ENCODE assay signal across 8 cellular contexts in genomic region chr1:9294910-9295636, GRCh38. TPM values are rescaled to one million over a fixed set of nuclear protein-coding genes. Genes with fewer than 3 reads are reported as not detected.
DNase-seq lines count a peak whose midpoint lies in the region; ATAC-seq and TF ChIP-seq lines count a peak whose summit lies in the region.

No MANE protein-coding gene starts in this region.

- intact Hi-C loops in left colon (cut with DNase I, micrococcal nuclease) = no loop called here
- intact Hi-C loops in uterus (cut with DNase I; ENCODE audit: low total_unique reads) = no loop called here
- intact Hi-C loops in spleen (cut with DNase I; ENCODE audit: low total_unique reads) = no loop called here

- peak in 2 of 4 experiments; percentile 9 to 31 for TF ChIP-seq CTCF in uterus (IDR thresholded peaks at IDR 0.05)
- TF ChIP-seq CTCF in spleen (IDR thresholded peaks at IDR 0.05 in 8 of 11, conservative IDR thresholded peaks at IDR 0.05 in 3 of 11) = no peak

- H3K4me1 ChIP-seq in GM23248 (ENCODE audit: insufficient read depth) = peaks cover 28% of the 10 kb centered on the region
- H3K4me1 ChIP-seq in uterus = peaks cover 0 to 20% of the 10 kb centered on the region in 2 donors
- H3K4me1 ChIP-seq in spleen = peaks cover 3 to 47% (median 27%) of the 10 kb centered on the region in 6 donors

- TF ChIP-seq POLR2A in uterus (IDR thresholded peaks at IDR 0.05) (no peak), spleen (IDR thresholded peaks at IDR 0.05) (no peak)

- H3K36me3 Mint-ChIP-seq in activated T-cell treated with anti-CD3 and anti-CD28 coated beads, Interleukin-2, amount 50 U/mL, for 72 hours (ENCODE audit: insufficient read depth in 2 of 2) = no peaks in the 10 kb centered on the region

- H3K27ac ChIP-seq in GM23248 (peak overlapping the region; percentile 76), uterus (peak overlapping the region; percentile 95), spleen (no peak overlapping the region)

- H3K4me1 Mint-ChIP-seq in activated T-cell treated with anti-CD3 and anti-CD28 coated beads, Interleukin-2, amount 50 U/mL, for 72 hours (ENCODE audit: low read depth) = peaks cover 12% of the 10 kb centered on the region

- no peaks in the 10 kb centered on the region for H3K27me3 Mint-ChIP-seq in activated T-cell treated with anti-CD3 and anti-CD28 coated beads, Interleukin-2, amount 50 U/mL, for 72 hours (ENCODE audit: low read depth)

- H2AFZ ChIP-seq in GM23248 = no peak overlapping the region

- peaks cover 19% of the 10 kb centered on the region for H3F3A ChIP-seq in GM23248 (ENCODE audit: insufficient read depth)

- H4K20me1 ChIP-seq in GM23248 (ENCODE audit: insufficient read depth) = no peaks in the 10 kb centered on the region; the same call in 1 of the 2 replicates

- peak overlapping the region; percentile 27 for H3K27ac Mint-ChIP-seq in activated T-cell treated with anti-CD3 and anti-CD28 coated beads, Interleukin-2, amount 50 U/mL, for 72 hours

- peaks cover 65% of the 10 kb centered on the region for H3K79me2 ChIP-seq in GM23248 (ENCODE audit: insufficient read depth)

- 17 to 19% methylated on average over 10 of the region's 10 CpGs for WGBS in GM23248 (ENCODE audit: low coverage in 1 of 2, low lambda C conversion rate in 2 of 2, missing lambda C conversion rate in 2 of 2), 2 experiments
- WGBS in spleen, 5 donors = 67 to 84% (median 80%) methylated on average over 9 to 10 of the region's 10 CpGs

- H3K27me3 ChIP-seq in GM23248 (replicated peaks; ENCODE audit: insufficient read depth) (no peaks in the 10 kb centered on the region), uterus (no peaks in the 10 kb centered on the region), spleen (replicated peaks in 1 of 7) (peaks cover 0 to 30% (median 3%) of the 10 kb centered on the region in 7 donors)

- peak; percentile 45 for DNase-seq in Ammon's horn (ENCODE audit: low spot score)
- DNase-seq in GM23248 = peak; percentile 75
- peak; percentile 45 to 55 for DNase-seq in activated T-cell treated with anti-CD3 and anti-CD28 coated beads, Interleukin-2, amount 50 U/mL, for 72 hours
- peak in 1 of 2 donors; percentile 39 for DNase-seq in left colon
- no peak for DNase-seq in uterus
- DNase-seq in spleen = no peak
- no peak for DNase-seq in SHP77 (lab: John Stamatoyannopoulos, UW)

- H3K4me3 ChIP-seq in GM23248 (peak overlapping the region; percentile 87), uterus (peak overlapping the region; percentile 88 to 94), spleen (peak overlapping the region in 1 of 8 donors; percentile 80)

- peak overlapping the region; percentile 87 for H3K9ac ChIP-seq in GM23248

- H3K36me3 ChIP-seq in GM23248 (ENCODE audit: low read depth) (no peaks in the 10 kb centered on the region), uterus (no peaks in the 10 kb centered on the region), spleen (no peaks in the 10 kb centered on the region)

- H3K9me3 Mint-ChIP-seq in activated T-cell treated with anti-CD3 and anti-CD28 coated beads, Interleukin-2, amount 50 U/mL, for 72 hours = no peaks in the 10 kb centered on the region

- no peak overlapping the region for H3K4me3 Mint-ChIP-seq in activated T-cell treated with anti-CD3 and anti-CD28 coated beads, Interleukin-2, amount 50 U/mL, for 72 hours

- no peaks in the 10 kb centered on the region for H3K9me2 ChIP-seq in GM23248 (ENCODE audit: insufficient read depth)

- in situ Hi-C loops in GM23248 (cut with MboI) = no loop called here

- H3K9me3 ChIP-seq in GM23248 (ENCODE audit: low read depth) (no peaks in the 10 kb centered on the region), uterus (no peaks in the 10 kb centered on the region), spleen (no peaks in the 10 kb centered on the region)

- H3K4me2 ChIP-seq in GM23248 (ENCODE audit: unreplicated experiment) = peak overlapping the region; percentile 61

- peak; percentile 38 to 50 for ATAC-seq in activated T-cell treated with anti-CD3 and anti-CD28 coated beads, Interleukin-2, amount 50 U/mL, for 72 hours (replicated peaks in 1 of 2)
- peak; percentile 23 for ATAC-seq in left colon
- no peak for ATAC-seq in HG03025 (IDR thresholded peaks at IDR 0.05; ENCODE audit: low FRiP score, unreplicated experiment)

RNA-seq across cellular contexts. Expression of gene SPSB1, which starts 2.4 kb away (rescaled TPM):
- total RNA-seq in GM23248 (2014; rRNA removed; shearing (Covaris generic)) = 13.5 and 22.7 TPM in 2 replicates
- 13.5 and 13.6 TPM in 2 replicates for polyA plus RNA-seq in GM23248 (2016; fragmentation: Nextera tagmentation; extraction: Ambion mirVana)
- total RNA-seq in activated T-cell treated with anti-CD3 and anti-CD28 coated beads, Interleukin-2, amount 50 U/mL, for 72 hours = 10 to 100 TPM; 12.2 to 15.6 TPM
- total RNA-seq in left colon = 10 to 100 TPM; 30.3 to 56.4 TPM
- total RNA-seq in uterus = 10 to 100 TPM; 12.3 to 29.6 (median 20.7) TPM
- 1 to 10 TPM; 2.4 to 7.9 (median 5.3) TPM for total RNA-seq in spleen
- polyA plus RNA-seq in spleen = 1 to 10 TPM; 1.3 to 3.4 (median 2.7) TPM

Comparison
In these comparisons a context has a peak if more than half of its experiments do, and no peak if none do; other contexts are left out.
1. DNase-seq: peak in Ammon's horn (single experiment), GM23248 (single experiment) and activated T-cell treated with anti-CD3 and anti-CD28 coated beads, Interleukin-2, amount 50 U/mL, for 72 hours (2 of 2); none in uterus (0 of 2), spleen (single experiment) and SHP77 (0 of 2).
2. H3K27ac ChIP-seq: peak in GM23248 (single experiment) and uterus (2 of 2); none in spleen (0 of 8).